8 cellular contexts compared by ENCODE assay signal in genomic region chr11:64867748-64868462, GRCh38. TPM values are rescaled to one million over a fixed set of nuclear protein-coding genes. Genes with fewer than 3 reads are reported as not detected.
DNase-seq lines count a peak whose midpoint lies in the region; ATAC-seq and TF ChIP-seq lines count a peak whose summit lies in the region.

No MANE protein-coding gene starts in this region.

- peak overlapping the region; percentile 24 for H3K4me3 Mint-ChIP-seq in activated naive CD4-positive, alpha-beta T cell treated with anti-CD3 and anti-CD28 coated beads, Interleukin-2, amount 10 ng/mL, durations not matched to agents 7 days and 5 days
- peak overlapping the region; percentile 80 for H3K4me3 Mint-ChIP-seq in memory B cell

- CTCF ChIA-PET in activated naive CD4-positive, alpha-beta T cell treated with anti-CD3 and anti-CD28 coated beads, Interleukin-2, amount 10 ng/mL, durations not matched to agents 7 days and 5 days (lab: Charles Lee), result interaction anchor here (1.8 to 12.0 kb wide), 5 partner anchors 8 to 19 kb away, joined by 5 to 145 read pairs (median 29); partner anchors contain the start of gene EHD1

- WGBS in heart left ventricle, 4 donors, result 69 to 83% (median 77%) methylated on average over 28 of the region's 28 CpGs
- WGBS in testis, 2 donors, result 88 to 93% methylated on average over 27 to 28 of the region's 28 CpGs

- TF ChIP-seq CTCF in heart left ventricle (IDR thresholded peaks at IDR 0.05), result no peak
- TF ChIP-seq CTCF in tibial artery (IDR thresholded peaks at IDR 0.05), result no peak
- TF ChIP-seq CTCF in testis (IDR thresholded peaks at IDR 0.05), result no peak

- TF ChIP-seq POLR2A in heart left ventricle (IDR thresholded peaks at IDR 0.05), result no peak
- TF ChIP-seq POLR2A in testis (IDR thresholded peaks at IDR 0.05), result no peak

- peak in 1 of 5 donors; percentile 23 for DNase-seq in heart left ventricle
- no peak for DNase-seq in Right ventricle myocardium inferior (ENCODE audit: missing footprints)
- DNase-seq in activated naive CD4-positive, alpha-beta T cell treated with anti-CD3 and anti-CD28 coated beads, Interleukin-2, amount 10 ng/mL, durations not matched to agents 7 days and 5 days, result no peak
- DNase-seq in memory B cell (ENCODE audit: low spot score in 2 of 2), result no peak
- no peak for DNase-seq in tibial artery
- DNase-seq in testis, result no peak
- no peak for DNase-seq in germinal center (ENCODE audit: low spot score)
- DNase-seq in left lobe of liver (ENCODE audit: low spot score), result no peak

- H3K4me1 Mint-ChIP-seq in activated naive CD4-positive, alpha-beta T cell treated with anti-CD3 and anti-CD28 coated beads, Interleukin-2, amount 10 ng/mL, durations not matched to agents 7 days and 5 days, result peaks cover 95% of the 10 kb centered on the region
- peaks cover 57% of the 10 kb centered on the region for H3K4me1 Mint-ChIP-seq in memory B cell

- H3K27ac Mint-ChIP-seq in activated naive CD4-positive, alpha-beta T cell treated with anti-CD3 and anti-CD28 coated beads, Interleukin-2, amount 10 ng/mL, durations not matched to agents 7 days and 5 days, result peak overlapping the region; percentile 81
- H3K27ac Mint-ChIP-seq in memory B cell, result peak overlapping the region; percentile 8

- H3K9me3 ChIP-seq in heart left ventricle, result no peaks in the 10 kb centered on the region
- H3K9me3 ChIP-seq in tibial artery, result no peaks in the 10 kb centered on the region
- no peaks in the 10 kb centered on the region for H3K9me3 ChIP-seq in testis

- H3K36me3 ChIP-seq in heart left ventricle, result peaks cover 0 to 49% (median 24%) of the 10 kb centered on the region in 9 donors
- H3K36me3 ChIP-seq in tibial artery, result peaks cover 5 to 29% (median 12%) of the 10 kb centered on the region in 3 donors
- no peaks in the 10 kb centered on the region for H3K36me3 ChIP-seq in testis (ENCODE audit: low read depth, missing control alignments)

- H3K4me1 ChIP-seq in heart left ventricle (peaks cover 60 to 99% (median 89%) of the 10 kb centered on the region in 12 donors), tibial artery (peaks cover 9 to 99% (median 97%) of the 10 kb centered on the region in 4 donors), testis (peaks cover 50% of the 10 kb centered on the region)

- H3K9me3 Mint-ChIP-seq in activated naive CD4-positive, alpha-beta T cell treated with anti-CD3 and anti-CD28 coated beads, Interleukin-2, amount 10 ng/mL, durations not matched to agents 7 days and 5 days, result no peaks in the 10 kb centered on the region
- peaks cover 2% of the 10 kb centered on the region for H3K9me3 Mint-ChIP-seq in memory B cell

- intact Hi-C loops in heart left ventricle (cut with DNase I) (loop anchor here in 1 of 10 donors (2.0 kb wide), 1 partner anchor 19 kb away; no protein-coding TSS in a partner anchor), Right ventricle myocardium inferior (cut with DNase I) (no loop called here), tibial artery (cut with DNase I; ENCODE audit: low total_unique reads) (no loop called here), testis (cut with DNase I; ENCODE audit: low total_unique reads) (no loop called here)

- peaks cover 53% of the 10 kb centered on the region for H3K36me3 Mint-ChIP-seq in activated naive CD4-positive, alpha-beta T cell treated with anti-CD3 and anti-CD28 coated beads, Interleukin-2, amount 10 ng/mL, durations not matched to agents 7 days and 5 days
- H3K36me3 Mint-ChIP-seq in memory B cell, result peaks cover 24% of the 10 kb centered on the region

- H3K4me3 ChIP-seq in heart left ventricle (no peak overlapping the region), tibial artery (no peak overlapping the region), testis (no peak overlapping the region)

- H3K27me3 Mint-ChIP-seq in activated naive CD4-positive, alpha-beta T cell treated with anti-CD3 and anti-CD28 coated beads, Interleukin-2, amount 10 ng/mL, durations not matched to agents 7 days and 5 days, result no peaks in the 10 kb centered on the region
- no peaks in the 10 kb centered on the region for H3K27me3 Mint-ChIP-seq in memory B cell

- ATAC-seq in heart left ventricle (no peak), Right ventricle myocardium inferior (no peak), memory B cell (ENCODE audit: low read depth) (no peak), left lobe of liver (no peak)

- H3K27ac ChIP-seq in heart left ventricle, result peak overlapping the region in 11 of 12 donors; percentile 73 to 93 (median 80)
- H3K27ac ChIP-seq in tibial artery, result peak overlapping the region; percentile 91 to 97
- H3K27ac ChIP-seq in testis, result no peak overlapping the region

- H3K27me3 ChIP-seq in heart left ventricle, result no peaks in the 10 kb centered on the region
- no peaks in the 10 kb centered on the region for H3K27me3 ChIP-seq in tibial artery
- no peaks in the 10 kb centered on the region for H3K27me3 ChIP-seq in testis

RNA-seq across cellular contexts. Expression of gene EHD1, which starts 10.5 kb away (rescaled TPM):
- 100 to 1,000 TPM in 1 of 9 donors, 10 to 100 TPM in 8; 38.2 to 102 (median 58.2) TPM for total RNA-seq in heart left ventricle
- polyA plus RNA-seq in heart left ventricle, result 10 to 100 TPM; 27.9 to 50.4 TPM
- 56.0 TPM for total RNA-seq in Right ventricle myocardium inferior
- 100 to 1,000 TPM; 230 to 455 TPM for total RNA-seq in testis
- 328 TPM for polyA plus RNA-seq in testis (ENCODE audit: insufficient read depth, low read depth, low replicate concordance)
- 29.9 TPM for total RNA-seq in left lobe of liver

RNA-seq across cellular contexts. Expression of gene CDC42BPG, which starts 23.5 kb away (rescaled TPM):
- total RNA-seq in heart left ventricle, result under 1 TPM in 8 of 9 donors, not detected in 1; 0.12 to 0.50 (median 0.26) TPM
- under 1 TPM; 0.12 to 0.15 TPM for polyA plus RNA-seq in heart left ventricle
- 0.16 TPM for total RNA-seq in Right ventricle myocardium inferior
- 1 to 10 TPM; 7.6 to 9.2 TPM for total RNA-seq in testis
- polyA plus RNA-seq in testis (ENCODE audit: insufficient read depth, low read depth, low replicate concordance), result 5.3 TPM
- total RNA-seq in left lobe of liver, result 1.2 TPM

RNA-seq across cellular contexts. Expression of gene ATG2A, which starts 49.1 kb away (rescaled TPM):
- total RNA-seq in heart left ventricle (10 to 100 TPM; 11.4 to 38.5 (median 18.4) TPM), Right ventricle myocardium inferior (10.7 TPM), testis (10 to 100 TPM; 51.1 to 56.1 TPM), left lobe of liver (34.0 TPM)
- polyA plus RNA-seq in heart left ventricle (10 to 100 TPM; 12.8 to 16.1 TPM), testis (ENCODE audit: insufficient read depth, low read depth, low replicate concordance) (22.2 TPM)

RNA-seq across cellular contexts. Expression of gene PPP2R5B, which starts 56.6 kb away (rescaled TPM):
- total RNA-seq in heart left ventricle (10 to 100 TPM; 17.5 to 32.5 (median 22.3) TPM), Right ventricle myocardium inferior (20.6 TPM), testis (10 to 100 TPM; 19.4 to 26.2 TPM), left lobe of liver (9.1 TPM)
- polyA plus RNA-seq in heart left ventricle (10 to 100 TPM; 27.1 to 34.3 TPM), testis (ENCODE audit: insufficient read depth, low read depth, low replicate concordance) (9.9 TPM)

RNA-seq across cellular contexts. Expression of gene MEN1, which starts 57.6 kb away (rescaled TPM):
- total RNA-seq in heart left ventricle, result 10 to 100 TPM in 4 of 9 donors, 1 to 10 TPM in 5; 6.6 to 15.0 (median 9.0) TPM
- polyA plus RNA-seq in heart left ventricle, result 10 to 100 TPM in 1 of 2 donors, 1 to 10 TPM in 1; 7.2 to 15.2 TPM
- total RNA-seq in Right ventricle myocardium inferior, result 8.4 TPM
- total RNA-seq in testis, result 10 to 100 TPM; 36.7 to 40.8 TPM
- 29.7 TPM for polyA plus RNA-seq in testis (ENCODE audit: insufficient read depth, low read depth, low replicate concordance)
- 24.0 TPM for total RNA-seq in left lobe of liver

Comparison
In these comparisons a context has a peak if more than half of its experiments do, and no peak if none do; other contexts are left out.
1. H3K27ac ChIP-seq: peak in heart left ventricle (11 of 12) and tibial artery (2 of 2); none in testis (0 of 2).